In the genomic region with DNA sequence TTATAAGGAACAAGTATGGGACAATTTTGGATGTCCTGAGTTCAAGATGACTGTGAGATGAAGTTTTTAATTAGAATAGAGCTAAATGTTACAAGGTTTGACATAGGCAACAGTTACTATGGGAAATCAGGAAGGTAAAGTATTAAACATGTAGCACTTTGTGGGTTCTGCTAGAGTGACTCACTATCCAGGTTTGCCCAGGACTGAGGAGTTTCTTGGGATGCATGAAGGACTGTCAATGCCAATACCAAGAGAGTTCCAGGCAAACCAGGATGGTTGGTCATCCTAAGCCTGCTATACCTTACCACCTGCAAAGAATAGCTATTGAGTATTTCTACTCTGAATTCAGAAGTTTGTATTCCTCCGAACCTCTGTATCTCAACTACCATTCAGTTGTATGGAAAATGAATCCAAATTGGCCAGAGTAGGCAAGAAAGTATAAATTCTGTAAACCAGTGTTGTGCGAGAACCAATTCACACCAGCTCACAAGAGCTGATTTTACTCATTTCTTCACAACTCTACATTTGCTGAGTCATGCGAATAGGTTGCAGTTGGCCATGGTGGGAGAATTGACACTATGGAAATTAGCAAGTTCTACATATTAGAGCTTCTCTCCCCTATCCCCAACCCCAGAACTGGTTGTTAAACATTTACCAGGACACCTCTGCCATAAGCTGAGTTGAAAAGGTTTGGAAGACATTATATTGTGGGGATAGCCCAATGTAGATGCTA, we compare ENCODE assay signal across 15 cellular contexts.
A peak's percentile ranks its signal among the peaks of the same experiment; 100 is the strongest.
DNase-seq lines count a peak whose midpoint lies in the region; ATAC-seq, FAIRE-seq and TF ChIP-seq lines count a peak whose summit lies in the region.
"Had no signal": no experiment of that assay in that cellular context is flagged by ENCODE, and none has a peak within 500 bp of the region (broad histone marks: within the 10 kb centered on the region; RNA-seq: fewer than 3 reads in every experiment).

No MANE protein-coding gene starts in this region.

- H2AK5ac ChIP-seq in H1 (ENCODE audit: low read depth, low read length) (no peak overlapping the region), mesenchymal stem cell (ENCODE audit: low read length, severe bottlenecking) (peak overlapping the region; percentile 84)

- TF ChIP-seq EP300 in HepG2 (IDR thresholded peaks at IDR 0.05; ENCODE audit: low read depth in 2 of 2, low read length in 2 of 2) (no peak), HepG2 (CRISPR knock-in tag; IDR thresholded peaks at IDR 0.05; ENCODE audit: borderline replicate concordance) (no peak), H1 (IDR thresholded peaks at IDR 0.05; ENCODE audit: borderline replicate concordance in 1 of 2, low read depth in 2 of 2, low read length in 2 of 2) (no peak)

- H3K23ac ChIP-seq in H1 (ENCODE audit: insufficient read length) (no peak overlapping the region), mesenchymal stem cell (ENCODE audit: low read length in 2 of 2) (no peak overlapping the region)

- H3K9ac ChIP-seq in HepG2 (ENCODE audit: insufficient read depth, low read depth, low read length), result no peak overlapping the region
- no peak overlapping the region for H3K9ac ChIP-seq in H1 (replicated peaks in 1 of 4; ENCODE audit: extremely low read depth in 1 of 4, low read depth in 3 of 4, low read length in 3 of 4)
- no peak overlapping the region for H3K9ac ChIP-seq in mesenchymal stem cell (ENCODE audit: low read length)
- H3K9ac ChIP-seq: BLaER1 had no signal

- peaks cover 20% of the 10 kb centered on the region for H3K4me1 ChIP-seq in HepG2 (ENCODE audit: insufficient read depth, low read length)
- no peaks in the 10 kb centered on the region for H3K4me1 ChIP-seq in right lobe of liver
- peaks cover 0 to 4% (median under 1%) of the 10 kb centered on the region in 4 experiments; a peak in 2 of 7 replicates for H3K4me1 ChIP-seq in H1 (replicated peaks in 1 of 4; ENCODE audit: control insufficient read depth in 3 of 4, insufficient read depth in 4 of 4, low read length in 3 of 4)
- no peaks in the 10 kb centered on the region for H3K4me1 ChIP-seq in mesenchymal stem cell (ENCODE audit: control insufficient read depth, insufficient read depth, low read depth, low read length)
- no peaks in the 10 kb centered on the region for H3K4me1 ChIP-seq in psoas muscle
- H3K4me1 ChIP-seq: BLaER1, HAP-1 had no signal

- no peak overlapping the region for H3K56ac ChIP-seq in H1 (replicated peaks; ENCODE audit: insufficient read length, low read depth, low read length)

- in situ Hi-C loops in HepG2 (cut with HindIII; ENCODE audit: extremely low pct_ligation_motif_present, low pct_unique_long_range_greater_than_20kb) (no loop called here), G401 (cut with HindIII; ENCODE audit: low sequenced_read_pairs) (no loop called here)

- H3K18ac ChIP-seq in H1 (ENCODE audit: extremely low read depth, low read length) (no peak overlapping the region), mesenchymal stem cell (ENCODE audit: low read depth in 1 of 2, low read length in 2 of 2) (no peak overlapping the region)

- H2BK12ac ChIP-seq in H1 (ENCODE audit: low read depth, low read length), result no peak overlapping the region
- H2BK12ac ChIP-seq in mesenchymal stem cell (ENCODE audit: low read length in 2 of 2), result no peak overlapping the region

- no peak for TF ChIP-seq RAD21 in HepG2 (CRISPR knock-in tag; IDR thresholded peaks at IDR 0.05)
- TF ChIP-seq RAD21 in H1 (IDR thresholded peaks at IDR 0.05 in 1 of 2, conservative IDR thresholded peaks at IDR 0.05 in 1 of 2; ENCODE audit: low read depth in 2 of 2, low read length in 2 of 2), result no peak

- no peaks in the 10 kb centered on the region for H3K79me1 ChIP-seq in H1 (ENCODE audit: low read depth, low read length)
- H3K79me1 ChIP-seq in mesenchymal stem cell (replicated peaks; ENCODE audit: low read length, poor library complexity, severe bottlenecking), result no peaks in the 10 kb centered on the region

- H3K27me3 ChIP-seq in HepG2 (ENCODE audit: control insufficient read depth in 1 of 2, insufficient read depth in 2 of 2, low read length in 2 of 2) (no peaks in the 10 kb centered on the region), right lobe of liver (no peaks in the 10 kb centered on the region), H1 (replicated peaks in 1 of 4; ENCODE audit: control insufficient read depth in 3 of 4, extremely low read depth in 1 of 4, insufficient read depth in 3 of 4, low read length in 3 of 4) (no peaks in the 10 kb centered on the region), mesenchymal stem cell (ENCODE audit: control insufficient read depth in 1 of 2, insufficient read depth in 1 of 2, low read length in 2 of 2) (no peaks in the 10 kb centered on the region), psoas muscle (ENCODE audit: insufficient read depth in 3 of 3, low read length in 2 of 3) (no peaks in the 10 kb centered on the region)
- H3K27me3 ChIP-seq: BLaER1 had no signal

- no peak overlapping the region for H2BK120ac ChIP-seq in H1 (replicated peaks; ENCODE audit: low read depth, low read length)
- H2BK120ac ChIP-seq in mesenchymal stem cell (ENCODE audit: low read depth, low read length), result no peak overlapping the region

- H3K23me2 ChIP-seq in H1 (ENCODE audit: low read depth, low read length), result no peaks in the 10 kb centered on the region; the same call in 1 of the 2 replicates

- H3K27ac ChIP-seq in HepG2 (ENCODE audit: extremely low read length, insufficient read depth, low read length), result no peak overlapping the region
- H3K27ac ChIP-seq in right lobe of liver, result no peak overlapping the region
- no peak overlapping the region for H3K27ac ChIP-seq in H1 (ENCODE audit: low read depth, low read length)
- H3K27ac ChIP-seq in mesenchymal stem cell (ENCODE audit: low read length, poor library complexity, severe bottlenecking), result no peak overlapping the region
- H3K27ac ChIP-seq in psoas muscle, result no peak overlapping the region
- H3K27ac ChIP-seq: 22Rv1, BLaER1 had no signal

- no peak for FAIRE-seq in HepG2 (lab: Jason Lieb, UNC)
- no peak for FAIRE-seq in H1 (lab: Jason Lieb, UNC)
- FAIRE-seq: GM12878, K562 had no signal

- POLR2A ChIA-PET in HepG2 (lab: Yijun Ruan, JAX) (no interaction called here), H1 (lab: Charles Lee; ENCODE audit: partially characterized antibody) (interaction anchor here (1.1 kb wide), 1 partner anchor 12 kb away, joined by 3 read pairs; no protein-coding TSS in a partner anchor)

- H3K4ac ChIP-seq in H1 (replicated peaks; ENCODE audit: insufficient read length, low read depth, low read length) (no peak overlapping the region), mesenchymal stem cell (ENCODE audit: low read depth in 1 of 2, low read length in 2 of 2) (no peak overlapping the region)

- no TSS peak for BruUV-seq in HepG2 (replicated peaks; lab: Mats Ljungman, UMichigan)

- TF ChIP-seq CTCF in HepG2 (CRISPR knock-in tag; IDR thresholded peaks at IDR 0.05) (no peak), right lobe of liver (IDR thresholded peaks at IDR 0.05) (no peak), H1 (IDR thresholded peaks at IDR 0.05; ENCODE audit: control extremely low read depth in 1 of 3, insufficient read depth in 1 of 3, low read depth in 1 of 3, low read length in 3 of 3) (no peak), psoas muscle (IDR thresholded peaks at IDR 0.05) (no peak)

- no peak for TF ChIP-seq POLR2A in HepG2 (IDR thresholded peaks at IDR 0.05; ENCODE audit: insufficient read depth in 1 of 2, low read depth in 2 of 2, low read length in 2 of 2)
- TF ChIP-seq POLR2A in right lobe of liver (IDR thresholded peaks at IDR 0.05), result no peak
- no peak for TF ChIP-seq POLR2A in H1 (IDR thresholded peaks at IDR 0.05; ENCODE audit: control extremely low read depth in 1 of 2, low read depth in 2 of 2, low read length in 2 of 2)

- H2BK5ac ChIP-seq in H1 (ENCODE audit: low read depth, low read length) (no peak overlapping the region), mesenchymal stem cell (ENCODE audit: low read depth, low read length, poor library complexity, severe bottlenecking) (no peak overlapping the region)

- H3K36me3 ChIP-seq in HepG2 (replicated peaks in 1 of 2; ENCODE audit: control insufficient read depth in 1 of 2, insufficient read depth in 2 of 2, low read length in 2 of 2) (peaks cover 0 to 1% of the 10 kb centered on the region in 2 experiments; a peak in 1 of 5 replicates), right lobe of liver (no peaks in the 10 kb centered on the region), H1 (ENCODE audit: control insufficient read depth in 2 of 4, insufficient read depth in 4 of 4, low read length in 3 of 4) (no peaks in the 10 kb centered on the region), mesenchymal stem cell (ENCODE audit: control insufficient read depth in 1 of 2, insufficient read depth in 2 of 2, low read depth in 1 of 2, low read length in 2 of 2) (no peaks in the 10 kb centered on the region), psoas muscle (ENCODE audit: insufficient read depth in 1 of 2, low read depth in 1 of 2) (peaks cover 0 to 2% of the 10 kb centered on the region in 2 donors)
- H3K36me3 ChIP-seq: BLaER1, HAP-1 had no signal

- no peak overlapping the region for H2AFZ ChIP-seq in HepG2 (ENCODE audit: low read length)
- no peak overlapping the region for H2AFZ ChIP-seq in H1 (ENCODE audit: low read length)
- H2AFZ ChIP-seq in mesenchymal stem cell (ENCODE audit: low read depth, low read length), result no peak overlapping the region

- H4K8ac ChIP-seq in H1 (ENCODE audit: extremely low read depth, insufficient read depth, low read length), result no peak overlapping the region
- H4K8ac ChIP-seq in mesenchymal stem cell (ENCODE audit: low read length), result no peak overlapping the region

- CTCF ChIA-PET in HepG2 (lab: Yijun Ruan, JAX; ENCODE audit: low intra/inter-chr PET ratio, low total read pairs), result no interaction called here
- CTCF ChIA-PET in H1 (lab: Charles Lee; ENCODE audit: partially characterized antibody), result interaction anchor here (0.7 to 1.7 kb wide), 5 partner anchors 9 to 178 kb away, joined by 3 to 5 read pairs (median 4); no protein-coding TSS in a partner anchor

- no peak overlapping the region for H4K91ac ChIP-seq in H1 (replicated peaks; ENCODE audit: insufficient read length, low read length)
- no peak overlapping the region for H4K91ac ChIP-seq in mesenchymal stem cell (ENCODE audit: low read length)

- no peak overlapping the region for H2BK20ac ChIP-seq in H1 (ENCODE audit: low read length)

- H4K20me1 ChIP-seq in HepG2 (ENCODE audit: insufficient read depth, low read length) (no peaks in the 10 kb centered on the region), H1 (replicated peaks in 1 of 2; ENCODE audit: control insufficient read depth in 1 of 2, insufficient read depth in 2 of 2, low read length in 2 of 2) (no peaks in the 10 kb centered on the region)
- H4K20me1 ChIP-seq: BLaER1 had no signal

- no peak for ATAC-seq in HepG2
- ATAC-seq in right lobe of liver, result no peak
- no peak for ATAC-seq in psoas muscle
- ATAC-seq in GM19452 (IDR thresholded peaks at IDR 0.05; ENCODE audit: unreplicated experiment), result no peak
- ATAC-seq: GM12878, K562 had no signal

- H3K9me3 ChIP-seq in HepG2 (ENCODE audit: low read length) (no peaks in the 10 kb centered on the region), right lobe of liver (no peaks in the 10 kb centered on the region), H1 (ENCODE audit: insufficient read depth in 2 of 2, low read depth in 1 of 2, low read length in 1 of 2) (no peaks in the 10 kb centered on the region), mesenchymal stem cell (ENCODE audit: control insufficient read depth, low read length) (no peaks in the 10 kb centered on the region), psoas muscle (no peaks in the 10 kb centered on the region)
- H3K9me3 ChIP-seq: BLaER1, HAP-1 had no signal

- no peak overlapping the region for H2BK15ac ChIP-seq in H1 (ENCODE audit: low read length)
- H2BK15ac ChIP-seq in mesenchymal stem cell (ENCODE audit: low read depth, poor library complexity, severe bottlenecking), result no peak overlapping the region

- H3K79me2 ChIP-seq in HepG2 (ENCODE audit: insufficient read depth, low read length), result no peaks in the 10 kb centered on the region
- H3K79me2 ChIP-seq in H1 (ENCODE audit: control insufficient read depth in 1 of 2, insufficient read depth in 2 of 2, low read length in 2 of 2), result no peaks in the 10 kb centered on the region

- H3K4me2 ChIP-seq in HepG2 (ENCODE audit: low read depth, low read length) (no peak overlapping the region), H1 (ENCODE audit: insufficient read depth in 1 of 2, low read depth in 2 of 2, low read length in 2 of 2) (no peak overlapping the region), mesenchymal stem cell (ENCODE audit: low read length, poor library complexity, severe bottlenecking) (no peak overlapping the region)
- H3K4me2 ChIP-seq: BLaER1 had no signal

- WGBS in HepG2 (ENCODE audit: low lambda C conversion rate), result 99% methylated on average over 3 of the region's 3 CpGs
- 93% methylated on average over 2 of the region's 3 CpGs for WGBS in right lobe of liver (ENCODE audit: insufficient coverage, low coverage, low lambda C conversion rate, missing lambda C conversion rate)
- WGBS in H1 (ENCODE audit: extremely low coverage in 1 of 2, insufficient coverage in 1 of 2, insufficient read length in 1 of 2, insufficient replicate concordance in 2 of 2, low coverage in 1 of 2, low lambda C conversion rate in 2 of 2, missing lambda C conversion rate in 1 of 2), 2 experiments, result 92% methylated on average over 3 of the region's 3 CpGs; no CpG with 5 or more reads in 1 of the 2 experiments
- WGBS in mesenchymal stem cell, result no CpG with 5 or more reads among the region's 3 CpGs
- 90 to 98% (median 96%) methylated on average over 3 of the region's 3 CpGs for WGBS in psoas muscle, 3 donors

- no peak overlapping the region for H4K5ac ChIP-seq in H1 (ENCODE audit: insufficient read length, low read depth, low read length)

- H3K14ac ChIP-seq in H1 (ENCODE audit: insufficient read length) (no peak overlapping the region), mesenchymal stem cell (ENCODE audit: low read length in 2 of 2) (no peak overlapping the region)

- no peak for DNase-seq in HepG2 (ENCODE audit: low spot score)
- DNase-seq in right lobe of liver, result no peak
- no peak for DNase-seq in H1 (ENCODE audit: low read depth in 1 of 2, low spot score in 2 of 2)
- DNase-seq in mesenchymal stem cell, result no peak
- DNase-seq in psoas muscle, result no peak
- no peak for DNase-seq in G401 (ENCODE audit: low spot score)
- DNase-seq: Calu3; CD4-positive, alpha-beta memory T cell; DMS79 treated with DMSO at 0.1 percent for 48 hours had no signal

- intact Hi-C loops in HepG2 (cut with micrococcal nuclease; ENCODE audit: unreplicated experiment), result no loop called here
- intact Hi-C loops in right lobe of liver (cut with DNase I), result no loop called here
- intact Hi-C loops in psoas muscle (cut with DNase I), result no loop called here

- H3K4me3 ChIP-seq in HepG2 (replicated peaks in 1 of 3; ENCODE audit: insufficient read depth in 1 of 3, low read depth in 2 of 3, low read length in 3 of 3) (no peak overlapping the region), right lobe of liver (no peak overlapping the region), H1 (ENCODE audit: extremely low read depth in 1 of 4, insufficient read depth in 2 of 4, low read depth in 3 of 4, low read length in 4 of 4) (no peak overlapping the region), mesenchymal stem cell (ENCODE audit: insufficient read depth in 1 of 2, low read depth in 1 of 2, low read length in 2 of 2) (no peak overlapping the region), psoas muscle (no peak overlapping the region)
- H3K4me3 ChIP-seq: BLaER1, GM12878, HAP-1, K562 had no signal
